ENCODE assay signal across 8 cellular contexts in the genomic region with DNA sequence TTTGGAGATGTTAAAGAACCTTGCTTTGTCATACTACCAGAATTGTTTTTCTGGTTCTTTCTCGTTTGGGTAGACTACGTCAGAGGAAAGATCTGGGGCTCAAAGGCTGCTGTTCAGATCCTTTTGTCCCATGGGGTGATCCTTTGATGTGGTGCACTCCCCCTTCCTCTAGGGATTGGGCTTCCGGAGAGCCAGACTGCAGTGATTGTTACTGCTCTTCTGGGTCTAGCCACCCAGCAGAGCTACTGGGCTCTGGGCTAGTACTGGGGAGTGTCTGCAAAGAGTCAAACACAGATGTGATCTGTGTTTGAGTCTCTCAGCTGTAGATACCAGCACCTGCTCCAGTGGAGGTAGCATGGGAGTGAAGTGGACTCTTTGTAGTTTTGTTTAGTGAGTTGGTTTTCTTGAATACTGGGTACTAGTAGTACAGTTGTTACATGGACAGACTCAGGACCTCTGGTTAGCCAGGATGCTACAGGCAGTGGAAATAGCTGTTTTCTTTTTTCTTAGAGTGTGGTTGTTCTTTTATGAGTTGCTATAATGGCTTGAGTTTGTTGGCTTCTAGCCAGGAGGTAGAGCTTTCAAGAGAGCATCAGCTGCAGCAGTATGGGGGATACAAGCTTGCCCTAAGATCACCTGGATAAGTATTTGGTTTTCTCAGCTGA. TPM values are rescaled to one million over a fixed set of nuclear protein-coding genes. Genes with fewer than 3 reads are reported as not detected.
DNase-seq lines count a peak whose midpoint lies in the region; ATAC-seq and TF ChIP-seq lines count a peak whose summit lies in the region.

No MANE protein-coding gene starts in this region.

- H3K27me3 Mint-ChIP-seq in endodermal cell (ENCODE audit: insufficient read depth): no peaks in the 10 kb centered on the region
- no peaks in the 10 kb centered on the region for H3K27me3 Mint-ChIP-seq in stimulated activated naive CD8-positive, alpha-beta T cell treated with anti-CD3 and anti-CD28 coated beads, Interleukin-15, amount 100 ng/mL, for 72 hours

- peaks cover 2% of the 10 kb centered on the region for H3K9me3 Mint-ChIP-seq in endodermal cell
- H3K9me3 Mint-ChIP-seq in stimulated activated naive CD8-positive, alpha-beta T cell treated with anti-CD3 and anti-CD28 coated beads, Interleukin-15, amount 100 ng/mL, for 72 hours: no peaks in the 10 kb centered on the region

- no peak for TF ChIP-seq CTCF in endodermal cell (conservative IDR thresholded peaks at IDR 0.05)

- peaks cover 16% of the 10 kb centered on the region for H3K36me3 Mint-ChIP-seq in endodermal cell (ENCODE audit: low read depth)

- H3K9ac ChIP-seq in endodermal cell (ENCODE audit: extremely low read depth, low read length, poor library complexity, severe bottlenecking): peak overlapping the region; percentile 100

- H3K4me3 ChIP-seq in SJSA1 (no peak overlapping the region), endodermal cell (ENCODE audit: low read length) (peak overlapping the region; percentile 100)

- TF ChIP-seq POLR2A in GM18505 (IDR thresholded peaks at IDR 0.05; ENCODE audit: borderline replicate concordance, extremely low read depth, insufficient read depth, insufficient read length): no peak

- no peak overlapping the region for H3K4me3 Mint-ChIP-seq in endodermal cell
- H3K4me3 Mint-ChIP-seq in stimulated activated naive CD8-positive, alpha-beta T cell treated with anti-CD3 and anti-CD28 coated beads, Interleukin-15, amount 100 ng/mL, for 72 hours: peak overlapping the region; percentile 31 to 58

- H3K9me3 ChIP-seq in SJSA1 (replicated peaks): no peaks in the 10 kb centered on the region
- H3K9me3 ChIP-seq in endodermal cell (ENCODE audit: control insufficient read depth, low read length): peaks cover 5% of the 10 kb centered on the region

- peak overlapping the region; percentile 86 for H3K27ac ChIP-seq in SJSA1
- H3K27ac ChIP-seq in endodermal cell (ENCODE audit: low read depth, low read length): peak overlapping the region; percentile 47

- H3K36me3 ChIP-seq in SJSA1 (0 out of 2 replicates have a peak, but pooled peaks cover 8% of the 10 kb centered on the region), endodermal cell (ENCODE audit: control insufficient read depth, insufficient read depth, low read length) (peaks cover 35% of the 10 kb centered on the region)

- peak overlapping the region; percentile 93 for H3K27ac Mint-ChIP-seq in endodermal cell
- H3K27ac Mint-ChIP-seq in stimulated activated naive CD8-positive, alpha-beta T cell treated with anti-CD3 and anti-CD28 coated beads, Interleukin-15, amount 100 ng/mL, for 72 hours: peak overlapping the region; percentile 43 to 82

- ATAC-seq in stimulated activated naive CD8-positive, alpha-beta T cell treated with anti-CD3 and anti-CD28 coated beads, Interleukin-15, amount 100 ng/mL, for 72 hours: peak; percentile 62
- ATAC-seq in GM18505 (IDR thresholded peaks at IDR 0.05; ENCODE audit: unreplicated experiment) (no peak), HG02970 (IDR thresholded peaks at IDR 0.05; ENCODE audit: low FRiP score, unreplicated experiment) (no peak)

- H3K4me1 ChIP-seq in SJSA1 (replicated peaks) (peaks cover 55% of the 10 kb centered on the region), endodermal cell (ENCODE audit: control insufficient read depth, insufficient read depth, low read length) (no peaks in the 10 kb centered on the region)

- 20% methylated on average over 3 of the region's 3 CpGs; no CpG with 5 or more reads in 1 of the 2 experiments for WGBS in endodermal cell (ENCODE audit: insufficient coverage in 1 of 2, insufficient read length in 1 of 2), 2 experiments

- peak; percentile 14 for DNase-seq in stimulated activated CD4-positive, alpha-beta T cell treated with anti-CD3 and anti-CD28 coated beads, Interleukin-2, amount 100 ng/mL, for 4 hours (ENCODE audit: low read depth)
- DNase-seq in stimulated activated CD4-positive, alpha-beta T cell treated with anti-CD3 and anti-CD28 coated beads, Interleukin-15, amount 100 ng/mL, for 24 hours: no peak
- DNase-seq in SJSA1 (ENCODE audit: low read depth in 1 of 2, low spot score in 2 of 2) (peak; percentile 80 to 83), endodermal cell (peak; percentile 71), HuH-7 (ENCODE audit: low spot score) (no peak)
- DNase-seq in stimulated activated naive CD8-positive, alpha-beta T cell treated with anti-CD3 and anti-CD28 coated beads, Interleukin-15, amount 100 ng/mL, for 72 hours: peak in 1 of 2 donors; percentile 12

- peaks cover 57% of the 10 kb centered on the region for H3K4me1 Mint-ChIP-seq in endodermal cell
- peaks cover 27% of the 10 kb centered on the region for H3K4me1 Mint-ChIP-seq in stimulated activated naive CD8-positive, alpha-beta T cell treated with anti-CD3 and anti-CD28 coated beads, Interleukin-15, amount 100 ng/mL, for 72 hours

- H3K27me3 ChIP-seq in SJSA1 (replicated peaks) (no peaks in the 10 kb centered on the region), endodermal cell (ENCODE audit: control insufficient read depth, insufficient read depth, low read length, poor library complexity, severe bottlenecking) (no peaks in the 10 kb centered on the region)

RNA-seq across cellular contexts. Expression of a gene that starts 34.4 kb away (rescaled TPM):
- 20.7 and 25.2 TPM in 2 replicates for total RNA-seq in SJSA1 (2014; rRNA removed; shearing (Covaris generic))
- 10 to 100 TPM; 29.7 to 46.9 TPM for total RNA-seq in endodermal cell
- 32.0 TPM for polyA plus RNA-seq in endodermal cell (2013, experiment 1 of 2)
- polyA plus RNA-seq in endodermal cell (2013, experiment 2 of 2): 29.6 TPM

Comparison
In these comparisons a context has a peak if more than half of its experiments do, and no peak if none do; other contexts are left out.
1. DNase-seq: peak in stimulated activated CD4-positive, alpha-beta T cell treated with anti-CD3 and anti-CD28 coated beads, Interleukin-2, amount 100 ng/mL, for 4 hours (single experiment), SJSA1 (2 of 2) and endodermal cell (single experiment); none in stimulated activated CD4-positive, alpha-beta T cell treated with anti-CD3 and anti-CD28 coated beads, Interleukin-15, amount 100 ng/mL, for 24 hours (single experiment) and HuH-7 (single experiment).